ENCODE assay signal across 8 cellular contexts in genomic region chr9:33473216-33473615, GRCh38. TPM values are rescaled to one million over a fixed set of nuclear protein-coding genes. Genes with fewer than 3 reads are reported as not detected.
DNase-seq lines count a peak whose midpoint lies in the region; ATAC-seq and TF ChIP-seq lines count a peak whose summit lies in the region.

No MANE protein-coding gene starts in this region.

- H3F3A ChIP-seq in SU-DHL-6 (ENCODE audit: insufficient read depth), result no peaks in the 10 kb centered on the region

- H2AFZ ChIP-seq in SU-DHL-6 (ENCODE audit: low read depth, low read length, severe bottlenecking), result peak overlapping the region; percentile 44

- H3K4me1 ChIP-seq in gastroesophageal sphincter, result peaks cover 0 to 24% (median 12%) of the 10 kb centered on the region in 3 donors
- H3K4me1 ChIP-seq in sigmoid colon, result peaks cover 0 to 25% (median 18%) of the 10 kb centered on the region in 4 donors

- no peaks in the 10 kb centered on the region for H3K27me3 ChIP-seq in SU-DHL-6 (ENCODE audit: low read length)
- no peaks in the 10 kb centered on the region for H3K27me3 ChIP-seq in gastroesophageal sphincter
- no peaks in the 10 kb centered on the region for H3K27me3 ChIP-seq in sigmoid colon

- no peaks in the 10 kb centered on the region for H4K20me1 ChIP-seq in SU-DHL-6 (ENCODE audit: low read depth, low read length)

- peak overlapping the region; percentile 71 for H3K4me3 ChIP-seq in SU-DHL-6 (ENCODE audit: insufficient read depth, low read length, poor library complexity, severe bottlenecking)
- peak overlapping the region; percentile 67 to 84 for H3K4me3 ChIP-seq in gastroesophageal sphincter
- H3K4me3 ChIP-seq in sigmoid colon, result peak overlapping the region; percentile 76 to 92 (median 80)

- intact Hi-C loops in sigmoid colon (cut with DNase I), result no loop called here

- 0 to 3% methylated on average over 3 to 4 of the region's 14 CpGs for WGBS in gastroesophageal sphincter (ENCODE audit: low coverage in 1 of 2), 2 donors
- WGBS in sigmoid colon, 2 donors, result 1% methylated on average over 14 of the region's 14 CpGs

- TF ChIP-seq CTCF in GM10266 (IDR thresholded peaks at IDR 0.05; ENCODE audit: control insufficient read depth, insufficient read depth, low read depth, missing control alignments) (no peak), SU-DHL-6 (IDR thresholded peaks at IDR 0.05; ENCODE audit: insufficient read depth, low read length, poor library complexity, severe bottlenecking) (no peak), gastroesophageal sphincter (IDR thresholded peaks at IDR 0.05) (no peak), sigmoid colon (IDR thresholded peaks at IDR 0.05) (no peak)

- no peak overlapping the region for H3K27ac ChIP-seq in SU-DHL-6 (ENCODE audit: low read depth, low read length)
- H3K27ac ChIP-seq in gastroesophageal sphincter, result peak overlapping the region; percentile 12 to 77 (median 74)
- peak overlapping the region; percentile 72 to 82 (median 75) for H3K27ac ChIP-seq in sigmoid colon

- ATAC-seq in gastroesophageal sphincter, result no peak
- no peak for ATAC-seq in GM19023 (IDR thresholded peaks at IDR 0.05; ENCODE audit: unreplicated experiment)

- TF ChIP-seq POLR2A in gastroesophageal sphincter (IDR thresholded peaks at IDR 0.05), result no peak
- TF ChIP-seq POLR2A in sigmoid colon (IDR thresholded peaks at IDR 0.05), result no peak

- no peaks in the 10 kb centered on the region for H3K9me2 ChIP-seq in SU-DHL-6 (replicated peaks; ENCODE audit: insufficient read depth, low read length)

- no peak for TF ChIP-seq EP300 in gastroesophageal sphincter (IDR thresholded peaks at IDR 0.05)
- TF ChIP-seq EP300 in sigmoid colon (IDR thresholded peaks at IDR 0.05), result no peak

- peak overlapping the region; percentile 80 for H3K4me2 ChIP-seq in SU-DHL-6 (ENCODE audit: low read depth, low read length, poor library complexity, severe bottlenecking)

- H3K9me3 ChIP-seq in SU-DHL-6 (ENCODE audit: insufficient read depth, low read length) (no peaks in the 10 kb centered on the region), gastroesophageal sphincter (no peaks in the 10 kb centered on the region), sigmoid colon (no peaks in the 10 kb centered on the region)

- H3K79me2 ChIP-seq in SU-DHL-6 (ENCODE audit: insufficient read depth, low read length), result peaks cover 28% of the 10 kb centered on the region

- H3K36me3 ChIP-seq in SU-DHL-6 (ENCODE audit: low read length) (peaks cover 9% of the 10 kb centered on the region; the same call in 1 of the 2 replicates), gastroesophageal sphincter (peaks cover 0 to 43% of the 10 kb centered on the region in 2 donors), sigmoid colon (peaks cover 20 to 41% (median 22%) of the 10 kb centered on the region in 4 donors)

- DNase-seq in GM10266 (ENCODE audit: extremely low spot score) (peak; percentile 6), sigmoid colon (no peak), mesenteric fat pad (ENCODE audit: low spot score) (no peak), DMS153 (lab: John Stamatoyannopoulos, UW) (no peak), NCI-H510A treated with DMSO at 0.1 percent for 48 hours (lab: John Stamatoyannopoulos, UW) (no peak)

- H3K9ac ChIP-seq in SU-DHL-6 (ENCODE audit: low read length), result peak overlapping the region; percentile 83

RNA-seq across cellular contexts. Expression of gene NOL6, which starts 0.5 kb away (rescaled TPM):
- total RNA-seq in gastroesophageal sphincter (10 to 100 TPM in 3 of 4 donors, 1 to 10 TPM in 1; 9.0 to 21.4 (median 16.1) TPM), sigmoid colon (10 to 100 TPM in 2 of 4 donors, 1 to 10 TPM in 2; 8.2 to 17.2 (median 10.3) TPM), mesenteric fat pad (35.7 TPM)
- polyA plus RNA-seq in sigmoid colon, result 10 to 100 TPM in 1 of 3 donors, 1 to 10 TPM in 2; 5.5 to 23.6 (median 7.8) TPM

RNA-seq across cellular contexts. Expression of gene AQP3, which starts 25.8 kb away (rescaled TPM):
- total RNA-seq in gastroesophageal sphincter (100 to 1,000 TPM in 1 of 4 donors, 10 to 100 TPM in 2, 1 to 10 TPM in 1; 3.9 to 100 (median 15.5) TPM), sigmoid colon (1 to 10 TPM; 3.0 to 6.9 (median 4.5) TPM), mesenteric fat pad (27.7 TPM)
- 10 to 100 TPM in 1 of 3 donors, 1 to 10 TPM in 2; 1.6 to 13.6 (median 1.8) TPM for polyA plus RNA-seq in sigmoid colon

RNA-seq across cellular contexts. Expression of gene ANKRD18B, which starts 50.8 kb away (rescaled TPM):
- total RNA-seq in gastroesophageal sphincter, result under 1 TPM in 1 of 4 donors, not detected in 3; 0.10 TPM
- under 1 TPM in 1 of 4 donors, not detected in 3; under 0.01 TPM for total RNA-seq in sigmoid colon
- under 1 TPM in 1 of 3 donors, not detected in 2; 0.60 TPM for polyA plus RNA-seq in sigmoid colon
- total RNA-seq in mesenteric fat pad, result not detected
